Comparison of ENCODE assay signal across 28 cellular contexts in genomic region chr7:27812706-27813105, GRCh38.
"Had no signal": no experiment of that assay in that cellular context is flagged by ENCODE, and none has a peak within 500 bp of the region (broad histone marks: within the 10 kb centered on the region; RNA-seq: fewer than 3 reads in every experiment).

No MANE protein-coding gene starts in this region.

- H3K27ac ChIP-seq: neural progenitor cell, ovary, parathyroid adenoma, psoas muscle, right lobe of liver, sigmoid colon, thyroid gland, tibial nerve, upper lobe of left lung, vagina had no signal

- H3K9me3 Mint-ChIP-seq: natural killer cell; nephron; neural progenitor cell; stimulated activated memory B cell treated with anti-CD40 and anti-IgM and Interleukin-4, amounts not matched to agents 10 μg/mL and 1 μg/mL and 100 μg/mL, for 72 hours; stimulated activated naive CD8-positive, alpha-beta T cell treated with anti-CD3 and anti-CD28 coated beads, Interleukin-15, amount 100 ng/mL, for 72 hours had no signal

- H3K79me2 ChIP-seq: parathyroid adenoma had no signal

- H2AFZ ChIP-seq: neural progenitor cell, parathyroid adenoma had no signal

- H3K36me3 Mint-ChIP-seq: natural killer cell had no signal

- H3K4me1 ChIP-seq: neural progenitor cell, parathyroid adenoma, right lobe of liver, thyroid gland, vagina had no signal

- H3K4me3 ChIP-seq: neural progenitor cell, ovary, psoas muscle, right lobe of liver, sigmoid colon, thoracic aorta, thyroid gland, tibial nerve, upper lobe of left lung, vagina had no signal

- H3K4me1 Mint-ChIP-seq: neural progenitor cell had no signal

- H3K4me2 ChIP-seq: neural progenitor cell had no signal

- H3K27me3 Mint-ChIP-seq: progenitor cell of endocrine pancreas; stimulated activated memory B cell treated with anti-CD40 and anti-IgM and Interleukin-4, amounts not matched to agents 10 μg/mL and 1 μg/mL and 100 μg/mL, for 72 hours; stimulated activated naive CD8-positive, alpha-beta T cell treated with anti-CD3 and anti-CD28 coated beads, Interleukin-15, amount 100 ng/mL, for 72 hours had no signal

- H3K36me3 ChIP-seq: ovary had no signal

- FAIRE-seq: urothelium cell line had no signal

- H3K27me3 ChIP-seq: neural progenitor cell, ovary, right lobe of liver, sigmoid colon, thyroid gland, tibial nerve, upper lobe of left lung, vagina had no signal

- H3K9ac ChIP-seq: neural progenitor cell, parathyroid adenoma had no signal

- H3K4me3 Mint-ChIP-seq: natural killer cell; nephron; neural progenitor cell; stimulated activated memory B cell treated with anti-CD40 and anti-IgM and Interleukin-4, amounts not matched to agents 10 μg/mL and 1 μg/mL and 100 μg/mL, for 72 hours; stimulated activated naive CD8-positive, alpha-beta T cell treated with anti-CD3 and anti-CD28 coated beads, Interleukin-15, amount 100 ng/mL, for 72 hours had no signal

- H3K27ac Mint-ChIP-seq: nephron; neural progenitor cell; progenitor cell of endocrine pancreas; stimulated activated memory B cell treated with anti-CD40 and anti-IgM and Interleukin-4, amounts not matched to agents 10 μg/mL and 1 μg/mL and 100 μg/mL, for 72 hours; stimulated activated naive CD8-positive, alpha-beta T cell treated with anti-CD3 and anti-CD28 coated beads, Interleukin-15, amount 100 ng/mL, for 72 hours had no signal

- ATAC-seq: natural killer cell; psoas muscle; right cardiac atrium; right lobe of liver; stimulated activated memory B cell treated with anti-CD40 and anti-IgM and Interleukin-4, amounts not matched to agents 10 μg/mL and 1 μg/mL and 100 μg/mL, for 72 hours; stimulated activated naive CD8-positive, alpha-beta T cell treated with anti-CD3 and anti-CD28 coated beads, Interleukin-15, amount 100 ng/mL, for 72 hours; stimulated activated naive CD8-positive, alpha-beta T cell treated with anti-CD3 and anti-CD28 coated beads, Interleukin-15, Interleukin-2, amounts not matched to agents 100 U/mL and 50 U/mL, for 24 hours had no signal

- H3K9me3 ChIP-seq: ovary, psoas muscle, right lobe of liver, sigmoid colon, thoracic aorta, thyroid gland, tibial nerve, upper lobe of left lung, vagina had no signal

- DNase-seq: natural killer cell; occipital lobe; ovary; posterior cingulate gyrus; psoas muscle; right cardiac atrium; right lobe of liver; sigmoid colon; small intestine; stimulated activated CD4-positive, alpha-beta T cell treated with anti-CD3 and anti-CD28 coated beads, Interleukin-1b, Interleukin-23, amount 100 ng/mL, for 48 hours; stimulated activated CD4-positive, alpha-beta T cell treated with anti-CD3 and anti-CD28 coated beads, Interleukin-4, amount 100 ng/mL, for 1 hour; stimulated activated CD4-positive, alpha-beta T cell treated with anti-CD3 and anti-CD28 coated beads, Interleukin-4, amount 100 ng/mL, for 4 hours; stimulated activated CD8-positive, alpha-beta memory T cell treated with anti-CD3 and anti-CD28 coated beads, Interleukin-4, amount 100 ng/mL, for 48 hours; stimulated activated naive CD4-positive, alpha-beta T cell; stimulated activated naive CD8-positive, alpha-beta T cell treated with anti-CD3 and anti-CD28 coated beads, Interleukin-15, amount 100 ng/mL, for 72 hours; stimulated activated naive CD8-positive, alpha-beta T cell treated with anti-CD3 and anti-CD28 coated beads, Interleukin-15, Interleukin-2, amounts not matched to agents 100 U/mL and 50 U/mL, for 24 hours; thyroid gland; trophoblast cell; upper lobe of left lung had no signal
